8 cellular contexts compared by ENCODE assay signal in genomic region chr1:228082260-228082974, GRCh38. TPM values are rescaled to one million over a fixed set of nuclear protein-coding genes. Genes with fewer than 3 reads are reported as not detected.
DNase-seq lines count a peak whose midpoint lies in the region; ATAC-seq and TF ChIP-seq lines count a peak whose summit lies in the region.

ARF1 (plus strand) TSS chr1:228082708; CDS start chr1:228097115, 14,407 bp downstream.

- peaks cover 45% of the 10 kb centered on the region for H4K20me1 ChIP-seq in PC-3 (ENCODE audit: low read length)

- no TSS peak for BruUV-seq in PC-3 (replicated peaks; lab: Mats Ljungman, UMichigan)

- H3K9ac ChIP-seq in PC-3 (ENCODE audit: low read length) (peak within 1 kb of the TSS; percentile 96), mucosa of stomach (ENCODE audit: low read length) (peak within 1 kb of the TSS; percentile 99)

- intact Hi-C loops in PC-3 (cut with micrococcal nuclease), result loop anchor here (1.0 to 10.0 kb wide), 4 partner anchors 20 to 318 kb away; partner anchors contain the start of genes C1orf35 and GUK1

- POLR2A ChIA-PET in PC-3 (lab: Charles Lee; ENCODE audit: unreplicated experiment), result interaction anchor here (0.6 kb wide), 3 partner anchors 11 to 78 kb away, joined by 4 to 7 read pairs (median 4); no protein-coding TSS in a partner anchor

- H3K9me3 ChIP-seq in PC-3 (ENCODE audit: low read length) (no peaks in the 10 kb centered on the region), mucosa of stomach (ENCODE audit: control insufficient read depth, low read length) (no peaks in the 10 kb centered on the region)

- H3F3A ChIP-seq in PC-3 (ENCODE audit: low read length, unreplicated experiment), result peaks cover 6% of the 10 kb centered on the region

- peak; percentile 67 for ATAC-seq in GM21619 (IDR thresholded peaks at IDR 0.05; ENCODE audit: unreplicated experiment)
- peak; percentile 78 for ATAC-seq in PC-3

- peaks cover 22% of the 10 kb centered on the region; the same call in 1 of the 2 replicates for H3K36me3 ChIP-seq in PC-3 (ENCODE audit: low read depth, low read length)
- no peaks in the 10 kb centered on the region for H3K36me3 ChIP-seq in mucosa of stomach (ENCODE audit: control insufficient read depth, insufficient read depth, low read length)

- no peaks in the 10 kb centered on the region for H3K27me3 ChIP-seq in PC-3 (ENCODE audit: low read length)
- H3K27me3 ChIP-seq in mucosa of stomach (ENCODE audit: control insufficient read depth, insufficient read depth, low read length), result no peaks in the 10 kb centered on the region

- peak within 1 kb of the TSS; percentile 85 for H2AFZ ChIP-seq in PC-3 (ENCODE audit: low read length)

- DNase-seq in DMS114 treated with DMSO at 0.1 percent for 48 hours (lab: John Stamatoyannopoulos, UW; ENCODE audit: unreplicated experiment), result peak; percentile 73
- DNase-seq in Jurkat, Clone E6-1 (ENCODE audit: low read depth, low spot score), result peak; percentile 91
- DNase-seq in PC-3, result peak; percentile 100
- peak; percentile 96 for DNase-seq in activated T-cell treated with anti-CD3 and anti-CD28 coated beads for 48 hours (ENCODE audit: low read depth)
- no peak for DNase-seq in epithelial cell of proximal tubule (ENCODE audit: low read depth)
- DNase-seq in stimulated activated CD8-positive, alpha-beta memory T cell treated with anti-CD3 and anti-CD28 coated beads, Interleukin-4, amount 100 ng/mL, for 48 hours, result peak; percentile 93

- H3K4me2 ChIP-seq in PC-3 (ENCODE audit: low read length), result peak within 1 kb of the TSS; percentile 93

- CTCF ChIA-PET in PC-3 (lab: Charles Lee), result interaction anchor here (0.6 to 1.6 kb wide), 2 partner anchors 20 to 83 kb away, joined by 3 to 7 read pairs; no protein-coding TSS in a partner anchor

- H3K27ac ChIP-seq in PC-3 (ENCODE audit: low read length), result peak within 1 kb of the TSS; percentile 33

- H3K4me3 ChIP-seq in Jurkat, Clone E6-1 (ENCODE audit: low read length), result peak within 1 kb of the TSS; percentile 96
- H3K4me3 ChIP-seq in PC-3 (ENCODE audit: low read length), result peak within 1 kb of the TSS; percentile 80
- peak within 1 kb of the TSS; percentile 98 for H3K4me3 ChIP-seq in epithelial cell of proximal tubule (ENCODE audit: low read depth, low read length)
- peak within 1 kb of the TSS; percentile 93 for H3K4me3 ChIP-seq in mucosa of stomach (ENCODE audit: low read length)

- H3K9me2 ChIP-seq in PC-3 (replicated peaks; ENCODE audit: low read length), result no peaks in the 10 kb centered on the region

- H3K4me1 ChIP-seq in PC-3 (ENCODE audit: insufficient read depth, low read length), result peaks cover 38% of the 10 kb centered on the region
- H3K4me1 ChIP-seq in mucosa of stomach (ENCODE audit: control insufficient read depth, insufficient read depth, low read length), result peaks cover 40% of the 10 kb centered on the region

- H3K79me2 ChIP-seq in PC-3 (ENCODE audit: low read length), result peaks cover 84% of the 10 kb centered on the region

- TF ChIP-seq CTCF in PC-3 (conservative IDR thresholded peaks at IDR 0.05; ENCODE audit: low read depth, low read length), result no peak
- TF ChIP-seq CTCF in epithelial cell of proximal tubule (conservative IDR thresholded peaks at IDR 0.05; ENCODE audit: low read depth, low read length), result no peak

RNA-seq across cellular contexts. Expression of gene ARF1, which starts in this region (rescaled TPM):
- polyA plus RNA-seq in Jurkat, Clone E6-1 (2012; ENCODE audit: insufficient read depth, insufficient read length), result 357 TPM
- total RNA-seq in PC-3 (2014; rRNA removed) (685 and 688 TPM in 2 replicates), epithelial cell of proximal tubule (303 and 476 TPM in 2 replicates)
